2 cellular contexts compared by ENCODE assay signal in the genomic region with DNA sequence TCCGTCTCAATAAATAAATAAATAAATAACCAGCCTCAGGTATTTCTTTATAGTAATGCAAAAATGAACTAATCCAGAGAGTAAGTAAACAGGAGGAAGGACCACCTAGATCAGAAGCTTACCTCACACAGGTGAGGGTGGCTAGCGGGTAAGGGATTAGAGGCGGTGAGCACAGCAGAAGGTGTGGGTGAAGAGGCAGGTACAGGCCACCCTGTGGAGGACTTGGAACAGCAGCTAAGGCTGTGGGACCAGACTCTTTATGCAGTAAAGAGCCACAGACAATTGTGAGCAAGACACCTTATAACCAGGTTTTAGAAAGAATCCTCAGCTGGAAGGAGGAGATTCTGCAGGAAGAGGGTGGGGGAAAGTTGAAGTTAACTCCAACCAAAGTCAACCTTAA.
TF ChIP-seq lines count a peak whose summit lies in the region.

No MANE protein-coding gene starts in this region.

TF ChIP-seq in K562, 482 proteins besides CTCF, POLR2A, EP300 and RAD21:
- no peak for TF ChIP-seq ARHGAP35 (IDR thresholded peaks at IDR 0.05; ENCODE audit: partially characterized antibody)
- no peak for TF ChIP-seq CBX2 (IDR thresholded peaks at IDR 0.05; ENCODE audit: insufficient read depth, low read length, poor library complexity, severe bottlenecking)
- TF ChIP-seq TAL1 (IDR thresholded peaks at IDR 0.05) = no peak
- no peak for TF ChIP-seq SMAD1 (IDR thresholded peaks at IDR 0.05; ENCODE audit: low read depth, low read length, partially characterized antibody)
- no peak for TF ChIP-seq RBM25 (IDR thresholded peaks at IDR 0.05; ENCODE audit: low read depth, low read length, severe bottlenecking)
- TF ChIP-seq COPS2 (conservative IDR thresholded peaks at IDR 0.05) = no peak
- no peak for TF ChIP-seq EHMT2 (IDR thresholded peaks at IDR 0.05)
- no peak for TF ChIP-seq BMI1 (IDR thresholded peaks at IDR 0.05; ENCODE audit: low read length)
- no peak for TF ChIP-seq XRCC4 (IDR thresholded peaks at IDR 0.05; ENCODE audit: extremely low read depth, insufficient read depth, insufficient read length)

TF ChIP-seq in HEK293T, 16 proteins besides CTCF, POLR2A, EP300 and RAD21:
- TF ChIP-seq ARNT (IDR thresholded peaks at IDR 0.05) (no peak), CTBP1 (IDR thresholded peaks at IDR 0.05; ENCODE audit: borderline replicate concordance) (no peak), TARDBP (IDR thresholded peaks at IDR 0.05) (no peak), HDGF (IDR thresholded peaks at IDR 0.05; ENCODE audit: borderline replicate concordance) (no peak), ELF4 (IDR thresholded peaks at IDR 0.05) (no peak), FOXA1 (IDR thresholded peaks at IDR 0.05) (no peak), L3MBTL2 (conservative IDR thresholded peaks at IDR 0.05) (no peak), SP1 (IDR thresholded peaks at IDR 0.05) (no peak), LEF1 (IDR thresholded peaks at IDR 0.05; ENCODE audit: borderline replicate concordance) (no peak), SUZ12 (IDR thresholded peaks at IDR 0.05) (no peak), PKNOX1 (IDR thresholded peaks at IDR 0.05) (no peak), BHLHE40 (IDR thresholded peaks at IDR 0.05; ENCODE audit: borderline replicate concordance) (no peak), FOXK2 (IDR thresholded peaks at IDR 0.05) (no peak)
